ENCODE assay signal across 1 cellular context in the genomic region with DNA sequence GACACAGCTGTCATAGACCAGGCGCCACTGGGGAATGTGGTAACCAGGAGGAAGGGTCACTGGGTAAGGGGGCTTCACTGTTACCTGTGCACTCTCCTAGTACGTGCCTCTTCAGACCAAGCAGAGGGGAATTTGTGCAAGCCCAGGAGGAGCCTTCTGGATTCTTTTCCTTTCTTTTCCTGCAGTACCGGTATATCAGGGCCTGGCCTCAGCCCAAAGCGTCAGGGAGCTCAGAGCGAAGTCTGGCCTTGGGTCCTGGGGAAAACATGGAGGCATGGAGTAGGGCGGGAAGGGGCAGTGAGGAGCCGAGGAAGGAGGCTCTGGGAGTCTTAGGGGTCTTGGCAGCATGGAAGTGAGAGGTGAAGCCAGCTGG.
TF ChIP-seq lines count a peak whose summit lies in the region.

No MANE protein-coding gene starts in this region.

TF ChIP-seq in K562, 482 proteins besides CTCF, POLR2A, EP300 and RAD21 (continued from another document):
- TF ChIP-seq, protein P1, sequence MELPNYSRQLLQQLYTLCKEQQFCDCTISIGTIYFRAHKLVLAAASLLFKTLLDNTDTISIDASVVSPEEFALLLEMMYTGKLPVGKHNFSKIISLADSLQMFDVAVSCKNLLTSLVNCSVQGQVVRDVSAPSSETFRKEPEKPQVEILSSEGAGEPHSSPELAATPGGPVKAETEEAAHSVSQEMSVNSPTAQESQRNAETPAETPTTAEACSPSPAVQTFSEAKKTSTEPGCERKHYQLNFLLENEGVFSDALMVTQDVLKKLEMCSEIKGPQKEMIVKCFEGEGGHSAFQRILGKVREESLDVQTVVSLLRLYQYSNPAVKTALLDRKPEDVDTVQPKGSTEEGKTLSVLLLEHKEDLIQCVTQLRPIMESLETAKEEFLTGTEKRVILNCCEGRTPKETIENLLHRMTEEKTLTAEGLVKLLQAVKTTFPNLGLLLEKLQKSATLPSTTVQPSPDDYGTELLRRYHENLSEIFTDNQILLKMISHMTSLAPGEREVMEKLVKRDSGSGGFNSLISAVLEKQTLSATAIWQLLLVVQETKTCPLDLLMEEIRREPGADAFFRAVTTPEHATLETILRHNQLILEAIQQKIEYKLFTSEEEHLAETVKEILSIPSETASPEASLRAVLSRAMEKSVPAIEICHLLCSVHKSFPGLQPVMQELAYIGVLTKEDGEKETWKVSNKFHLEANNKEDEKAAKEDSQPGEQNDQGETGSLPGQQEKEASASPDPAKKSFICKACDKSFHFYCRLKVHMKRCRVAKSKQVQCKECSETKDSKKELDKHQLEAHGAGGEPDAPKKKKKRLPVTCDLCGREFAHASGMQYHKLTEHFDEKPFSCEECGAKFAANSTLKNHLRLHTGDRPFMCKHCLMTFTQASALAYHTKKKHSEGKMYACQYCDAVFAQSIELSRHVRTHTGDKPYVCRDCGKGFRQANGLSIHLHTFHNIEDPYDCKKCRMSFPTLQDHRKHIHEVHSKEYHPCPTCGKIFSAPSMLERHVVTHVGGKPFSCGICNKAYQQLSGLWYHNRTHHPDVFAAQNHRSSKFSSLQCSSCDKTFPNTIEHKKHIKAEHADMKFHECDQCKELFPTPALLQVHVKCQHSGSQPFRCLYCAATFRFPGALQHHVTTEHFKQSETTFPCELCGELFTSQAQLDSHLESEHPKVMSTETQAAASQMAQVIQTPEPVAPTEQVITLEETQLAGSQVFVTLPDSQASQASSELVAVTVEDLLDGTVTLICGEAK (IDR thresholded peaks at IDR 0.05), result no peak
- TF ChIP-seq, protein P1 (CRISPR knock-in tag; IDR thresholded peaks at IDR 0.05), result no peak
- no peak for TF ChIP-seq RFX7 (CRISPR knock-in tag; IDR thresholded peaks at IDR 0.05)
- no peak for TF ChIP-seq ZBTB8A (IDR thresholded peaks at IDR 0.05; ENCODE audit: partially characterized antibody)
- TF ChIP-seq, protein P2, sequence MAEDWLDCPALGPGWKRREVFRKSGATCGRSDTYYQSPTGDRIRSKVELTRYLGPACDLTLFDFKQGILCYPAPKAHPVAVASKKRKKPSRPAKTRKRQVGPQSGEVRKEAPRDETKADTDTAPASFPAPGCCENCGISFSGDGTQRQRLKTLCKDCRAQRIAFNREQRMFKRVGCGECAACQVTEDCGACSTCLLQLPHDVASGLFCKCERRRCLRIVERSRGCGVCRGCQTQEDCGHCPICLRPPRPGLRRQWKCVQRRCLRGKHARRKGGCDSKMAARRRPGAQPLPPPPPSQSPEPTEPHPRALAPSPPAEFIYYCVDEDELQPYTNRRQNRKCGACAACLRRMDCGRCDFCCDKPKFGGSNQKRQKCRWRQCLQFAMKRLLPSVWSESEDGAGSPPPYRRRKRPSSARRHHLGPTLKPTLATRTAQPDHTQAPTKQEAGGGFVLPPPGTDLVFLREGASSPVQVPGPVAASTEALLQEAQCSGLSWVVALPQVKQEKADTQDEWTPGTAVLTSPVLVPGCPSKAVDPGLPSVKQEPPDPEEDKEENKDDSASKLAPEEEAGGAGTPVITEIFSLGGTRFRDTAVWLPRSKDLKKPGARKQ (CRISPR knock-in tag; IDR thresholded peaks at IDR 0.05), result no peak
- no peak for TF ChIP-seq ZNF561 (CRISPR knock-in tag; conservative IDR thresholded peaks at IDR 0.05)
- TF ChIP-seq, protein P3, sequence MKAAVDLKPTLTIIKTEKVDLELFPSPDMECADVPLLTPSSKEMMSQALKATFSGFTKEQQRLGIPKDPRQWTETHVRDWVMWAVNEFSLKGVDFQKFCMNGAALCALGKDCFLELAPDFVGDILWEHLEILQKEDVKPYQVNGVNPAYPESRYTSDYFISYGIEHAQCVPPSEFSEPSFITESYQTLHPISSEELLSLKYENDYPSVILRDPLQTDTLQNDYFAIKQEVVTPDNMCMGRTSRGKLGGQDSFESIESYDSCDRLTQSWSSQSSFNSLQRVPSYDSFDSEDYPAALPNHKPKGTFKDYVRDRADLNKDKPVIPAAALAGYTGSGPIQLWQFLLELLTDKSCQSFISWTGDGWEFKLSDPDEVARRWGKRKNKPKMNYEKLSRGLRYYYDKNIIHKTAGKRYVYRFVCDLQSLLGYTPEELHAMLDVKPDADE (conservative IDR thresholded peaks at IDR 0.05; ENCODE audit: control insufficient read depth, low read depth, low read length), result no peak
- TF ChIP-seq SMAD1 (IDR thresholded peaks at IDR 0.05; ENCODE audit: low read depth, low read length, partially characterized antibody), result no peak
- TF ChIP-seq, protein P4, sequence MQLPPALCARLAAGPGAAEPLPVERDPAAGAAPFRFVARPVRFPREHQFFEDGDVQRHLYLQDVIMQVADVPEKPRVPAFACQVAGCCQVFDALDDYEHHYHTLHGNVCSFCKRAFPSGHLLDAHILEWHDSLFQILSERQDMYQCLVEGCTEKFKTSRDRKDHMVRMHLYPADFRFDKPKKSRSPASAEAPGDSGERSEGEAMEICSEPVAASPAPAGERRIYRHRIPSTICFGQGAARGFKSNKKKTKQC (CRISPR knock-in tag; IDR thresholded peaks at IDR 0.05), result no peak
- TF ChIP-seq MTA1 (IDR thresholded peaks at IDR 0.05; ENCODE audit: borderline replicate concordance), result no peak
- no peak for TF ChIP-seq PTRF (tag; IDR thresholded peaks at IDR 0.05)
- TF ChIP-seq ZNF444 (CRISPR knock-in tag; IDR thresholded peaks at IDR 0.05), result no peak
- no peak for TF ChIP-seq FOSL1 (tag; conservative IDR thresholded peaks at IDR 0.05)
- TF ChIP-seq CBX8 (IDR thresholded peaks at IDR 0.05; ENCODE audit: borderline replicate concordance, extremely low read depth, low read depth, low read length, poor library complexity, severe bottlenecking), result no peak
- TF ChIP-seq STAT5B (CRISPR knock-in tag; IDR thresholded peaks at IDR 0.05), result no peak
